In genomic region chr11:78350646-78351165, GRCh38 we compare ENCODE assay signal across 8 cellular contexts.
DNase-seq lines count a peak whose midpoint lies in the region; ATAC-seq and TF ChIP-seq lines count a peak whose summit lies in the region.

No MANE protein-coding gene starts in this region.

- H3K4me1 Mint-ChIP-seq in activated CD4-positive, alpha-beta T cell treated with anti-CD3 and anti-CD28 coated beads for 36 hours: peaks cover 11% of the 10 kb centered on the region
- peaks cover 84% of the 10 kb centered on the region for H3K4me1 Mint-ChIP-seq in activated T-helper 2 cell treated with anti-CD3 and anti-CD28 coated beads, Interferon-gamma antibody, Interleukin-2, Interleukin-4, amounts not matched to agents 10 μg/mL and 5 μg/mL and 100 μg/mL, durations not matched to agents 14 hours and 24 hours and 36 hours (ENCODE audit: low read depth)

- H3K4me3 Mint-ChIP-seq in activated CD4-positive, alpha-beta T cell treated with anti-CD3 and anti-CD28 coated beads for 36 hours: no peak overlapping the region
- H3K4me3 Mint-ChIP-seq in activated T-helper 2 cell treated with anti-CD3 and anti-CD28 coated beads, Interferon-gamma antibody, Interleukin-2, Interleukin-4, amounts not matched to agents 10 μg/mL and 5 μg/mL and 100 μg/mL, durations not matched to agents 14 hours and 24 hours and 36 hours (ENCODE audit: low read depth): peak overlapping the region; percentile 64

- POLR2A ChIA-PET in activated CD4-positive, alpha-beta T cell treated with anti-CD3 and anti-CD28 coated beads for 36 hours (lab: Charles Lee): no interaction called here

- CTCF ChIA-PET in activated CD4-positive, alpha-beta T cell treated with anti-CD3 and anti-CD28 coated beads for 36 hours (lab: Charles Lee): interaction anchor here (2.1 kb wide), 1 partner anchor 11 kb away, joined by 7 read pairs; no protein-coding TSS in a partner anchor

- DNase-seq in activated CD4-positive, alpha-beta T cell treated with anti-CD3 and anti-CD28 coated beads for 36 hours: no peak
- DNase-seq in activated CD4-positive, alpha-beta T cell treated with anti-CD3 and anti-CD28 coated beads for 4 hours: no peak
- DNase-seq in activated T-helper 2 cell treated with anti-CD3 and anti-CD28 coated beads, Interferon-gamma antibody, Interleukin-2, Interleukin-4, amounts not matched to agents 10 μg/mL and 5 μg/mL and 100 μg/mL, durations not matched to agents 14 hours and 24 hours and 36 hours (ENCODE audit: low spot score): no peak
- peak; percentile 36 to 90 for DNase-seq in hippocampal formation (lab: John Stamatoyannopoulos, UW)
- no peak for DNase-seq in spleen
- no peak for DNase-seq in NK-92 treated with Interleukin-12 subunit alpha and Interleukin-12 subunit beta, amount 100 ng/mL, for 24 hours (lab: John Stamatoyannopoulos, UW)
- DNase-seq in OCI-M2 (lab: John Stamatoyannopoulos, UW; ENCODE audit: unreplicated experiment): no peak

- no peaks in the 10 kb centered on the region for H3K9me3 ChIP-seq in spleen

- 6 to 11% (median 9%) methylated on average over 7 of the region's 7 CpGs for WGBS in spleen, 5 donors

- TF ChIP-seq CTCF in spleen (IDR thresholded peaks at IDR 0.05 in 8 of 11, conservative IDR thresholded peaks at IDR 0.05 in 3 of 11): no peak

- H3K27ac ChIP-seq in spleen: peak overlapping the region; percentile 66 to 92 (median 83)

- H3K9me3 Mint-ChIP-seq in activated CD4-positive, alpha-beta T cell treated with anti-CD3 and anti-CD28 coated beads for 36 hours (ENCODE audit: low read depth): no peaks in the 10 kb centered on the region
- H3K9me3 Mint-ChIP-seq in activated T-helper 2 cell treated with anti-CD3 and anti-CD28 coated beads, Interferon-gamma antibody, Interleukin-2, Interleukin-4, amounts not matched to agents 10 μg/mL and 5 μg/mL and 100 μg/mL, durations not matched to agents 14 hours and 24 hours and 36 hours: no peaks in the 10 kb centered on the region

- no peak for ATAC-seq in activated CD4-positive, alpha-beta T cell treated with anti-CD3 and anti-CD28 coated beads for 36 hours
- no peak for ATAC-seq in GM19452 (IDR thresholded peaks at IDR 0.05; ENCODE audit: unreplicated experiment)

- no peaks in the 10 kb centered on the region for H3K36me3 Mint-ChIP-seq in activated CD4-positive, alpha-beta T cell treated with anti-CD3 and anti-CD28 coated beads for 36 hours (ENCODE audit: low read depth)
- peaks cover 36% of the 10 kb centered on the region for H3K36me3 Mint-ChIP-seq in activated T-helper 2 cell treated with anti-CD3 and anti-CD28 coated beads, Interferon-gamma antibody, Interleukin-2, Interleukin-4, amounts not matched to agents 10 μg/mL and 5 μg/mL and 100 μg/mL, durations not matched to agents 14 hours and 24 hours and 36 hours (ENCODE audit: low read depth)

- intact Hi-C loops in activated CD4-positive, alpha-beta T cell treated with anti-CD3 and anti-CD28 coated beads for 36 hours (cut with DNase I, micrococcal nuclease): no loop called here
- intact Hi-C loops in activated T-helper 2 cell treated with anti-CD3 and anti-CD28 coated beads, Interferon-gamma antibody, Interleukin-2, Interleukin-4, amounts not matched to agents 10 μg/mL and 5 μg/mL and 100 μg/mL, durations not matched to agents 14 hours and 24 hours and 36 hours (cut with micrococcal nuclease): loop anchor here (5.0 to 10.0 kb wide), 2 partner anchors 38 to 716 kb away; partner anchors contain the start of gene CLNS1A
- intact Hi-C loops in spleen (cut with DNase I; ENCODE audit: low total_unique reads): no loop called here

- TF ChIP-seq POLR2A in spleen (IDR thresholded peaks at IDR 0.05): no peak

- peak overlapping the region in 3 of 8 donors; percentile 1 to 46 (median 4) for H3K4me3 ChIP-seq in spleen

- H3K27me3 Mint-ChIP-seq in activated CD4-positive, alpha-beta T cell treated with anti-CD3 and anti-CD28 coated beads for 36 hours: peaks cover 3% of the 10 kb centered on the region
- H3K27me3 Mint-ChIP-seq in activated T-helper 2 cell treated with anti-CD3 and anti-CD28 coated beads, Interferon-gamma antibody, Interleukin-2, Interleukin-4, amounts not matched to agents 10 μg/mL and 5 μg/mL and 100 μg/mL, durations not matched to agents 14 hours and 24 hours and 36 hours (ENCODE audit: low read depth): no peaks in the 10 kb centered on the region

- H3K27ac Mint-ChIP-seq in activated CD4-positive, alpha-beta T cell treated with anti-CD3 and anti-CD28 coated beads for 36 hours: peak overlapping the region; percentile 3
- H3K27ac Mint-ChIP-seq in activated T-helper 2 cell treated with anti-CD3 and anti-CD28 coated beads, Interferon-gamma antibody, Interleukin-2, Interleukin-4, amounts not matched to agents 10 μg/mL and 5 μg/mL and 100 μg/mL, durations not matched to agents 14 hours and 24 hours and 36 hours: peak overlapping the region; percentile 88

- no peaks in the 10 kb centered on the region for H3K27me3 ChIP-seq in spleen (replicated peaks in 1 of 7)

- H3K4me1 ChIP-seq in spleen: peaks cover 29 to 85% (median 64%) of the 10 kb centered on the region in 6 donors

- no peaks in the 10 kb centered on the region for H3K36me3 ChIP-seq in spleen

Comparison
In these comparisons a context has a peak if more than half of its experiments do, and no peak if none do; other contexts are left out.
1. DNase-seq: peak in hippocampal formation (2 of 2); none in activated CD4-positive, alpha-beta T cell treated with anti-CD3 and anti-CD28 coated beads for 36 hours (single experiment), activated CD4-positive, alpha-beta T cell treated with anti-CD3 and anti-CD28 coated beads for 4 hours (0 of 2), activated T-helper 2 cell treated with anti-CD3 and anti-CD28 coated beads, Interferon-gamma antibody, Interleukin-2, Interleukin-4, amounts not matched to agents 10 μg/mL and 5 μg/mL and 100 μg/mL, durations not matched to agents 14 hours and 24 hours and 36 hours (single experiment), spleen (single experiment), NK-92 treated with Interleukin-12 subunit alpha and Interleukin-12 subunit beta, amount 100 ng/mL, for 24 hours (single experiment) and OCI-M2 (single experiment).